Comparison of ENCODE assay signal across 11 cellular contexts in the genomic region with DNA sequence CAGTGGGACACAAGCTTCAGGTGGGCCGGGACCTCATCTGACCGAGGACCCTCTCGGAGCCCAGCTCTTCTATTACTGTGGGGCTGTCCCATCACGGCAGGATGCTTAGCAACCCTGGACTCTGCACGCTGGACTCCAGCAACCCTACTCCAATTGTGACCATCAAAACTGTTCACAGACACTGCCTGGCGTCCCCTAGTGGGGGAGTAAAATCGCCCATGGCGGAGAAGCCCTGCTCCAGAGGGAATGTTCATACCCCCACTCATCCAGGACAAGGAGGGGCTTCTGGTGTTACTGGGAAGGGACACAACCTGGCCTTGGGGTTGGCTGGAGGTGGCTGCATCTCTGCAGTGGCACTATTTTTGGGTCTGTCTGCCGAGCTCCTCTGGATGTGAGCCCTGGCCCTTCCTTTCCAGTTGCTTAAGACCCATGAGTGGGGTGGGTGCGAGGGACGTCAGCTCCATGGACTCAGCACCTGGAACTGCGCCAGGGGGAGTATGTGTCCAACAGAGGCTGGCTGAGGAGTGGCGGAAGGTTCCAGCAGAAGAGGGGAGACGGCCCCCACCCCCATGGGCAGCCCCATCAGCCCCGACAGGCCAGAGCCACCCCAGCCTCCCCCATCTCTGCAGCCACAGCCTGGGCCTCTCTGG.
DNase-seq lines count a peak whose midpoint lies in the region; ATAC-seq and TF ChIP-seq lines count a peak whose summit lies in the region.
"Had no signal": no experiment of that assay in that cellular context is flagged by ENCODE, and none has a peak within 500 bp of the region (broad histone marks: within the 10 kb centered on the region; RNA-seq: fewer than 3 reads in every experiment).

No MANE protein-coding gene starts in this region.

- TF ChIP-seq CTCF in GM23338 (conservative IDR thresholded peaks at IDR 0.05; ENCODE audit: low read depth in 2 of 2) (peak; percentile 17 to 41; a peak in 2 of 4 replicates), body of pancreas (IDR thresholded peaks at IDR 0.05) (no peak)

- H3K27ac ChIP-seq in GM23338 (ENCODE audit: low read depth) (0 out of 2 replicates have a peak overlapping the region, but pooled peaks have one; percentile 19), body of pancreas (peak overlapping the region in 1 of 4 donors; percentile 10)

- no peak overlapping the region for H3K27ac Mint-ChIP-seq in GM23338
- peak overlapping the region; percentile 20 for H3K27ac Mint-ChIP-seq in stimulated activated naive B cell treated with anti-CD40 and anti-IgM and Interleukin-4, amounts not matched to agents 10 μg/mL and 1 μg/mL and 100 μg/mL, for 72 hours
- H3K27ac Mint-ChIP-seq: activated T-cell treated with anti-CD3 and anti-CD28 coated beads, Interleukin-2, amount 50 U/mL, for 24 hours; HFFc6 had no signal

- 0 out of 2 replicates have a peak, but pooled peaks cover 4% of the 10 kb centered on the region for H3F3A ChIP-seq in GM23338 (replicated peaks; ENCODE audit: low read depth)

- DNase-seq in GM23338 (ENCODE audit: low spot score) = no peak
- peak in 3 of 4 donors; percentile 45 to 60 (median 47) for DNase-seq in body of pancreas
- DNase-seq in left cardiac atrium = peak; percentile 92
- DNase-seq in stimulated activated naive B cell treated with anti-CD40 and anti-IgM and Interleukin-4, amounts not matched to agents 10 μg/mL and 1 μg/mL and 100 μg/mL, for 72 hours = no peak
- no peak for DNase-seq in glomerular visceral epithelial cell (ENCODE audit: extremely low spot score)
- DNase-seq in UCSD-AML1 (lab: John Stamatoyannopoulos, UW; ENCODE audit: unreplicated experiment) = no peak
- DNase-seq: EL, HFFc6 had no signal

- TF ChIP-seq POLR2A in body of pancreas (IDR thresholded peaks at IDR 0.05) = no peak

- no peak overlapping the region for H3K4me3 Mint-ChIP-seq in GM23338
- H3K4me3 Mint-ChIP-seq in stimulated activated naive B cell treated with anti-CD40 and anti-IgM and Interleukin-4, amounts not matched to agents 10 μg/mL and 1 μg/mL and 100 μg/mL, for 72 hours = no peak overlapping the region
- H3K4me3 Mint-ChIP-seq: activated T-cell treated with anti-CD3 and anti-CD28 coated beads, Interleukin-2, amount 50 U/mL, for 24 hours; HFFc6 had no signal

- H3K4me3 ChIP-seq in GM23338 (no peak overlapping the region), body of pancreas (no peak overlapping the region)

- no peak overlapping the region for H2AFZ ChIP-seq in GM23338

- H3K4me1 ChIP-seq in GM23338 (ENCODE audit: insufficient read depth) (no peaks in the 10 kb centered on the region), body of pancreas (peaks cover 35% of the 10 kb centered on the region)

- peaks cover 12% of the 10 kb centered on the region for H4K20me1 ChIP-seq in GM23338 (replicated peaks; ENCODE audit: insufficient read depth)

- no peaks in the 10 kb centered on the region for H3K9me2 ChIP-seq in GM23338 (ENCODE audit: insufficient read depth)

- H3K79me2 ChIP-seq in GM23338 (replicated peaks; ENCODE audit: insufficient read depth) = 0 out of 2 replicates have a peak, but pooled peaks cover 2% of the 10 kb centered on the region

- peaks cover 5% of the 10 kb centered on the region; the same call in 1 of the 2 replicates for H3K36me3 ChIP-seq in GM23338 (ENCODE audit: insufficient read depth)
- no peaks in the 10 kb centered on the region for H3K36me3 ChIP-seq in body of pancreas (replicated peaks in 1 of 2; ENCODE audit: insufficient read depth in 1 of 2, low read depth in 2 of 2)

- H3K27me3 ChIP-seq in GM23338 (ENCODE audit: insufficient read depth) (no peaks in the 10 kb centered on the region), body of pancreas (no peaks in the 10 kb centered on the region)

- H3K9me3 ChIP-seq in body of pancreas = no peaks in the 10 kb centered on the region

- peaks cover 23% of the 10 kb centered on the region for H3K4me1 Mint-ChIP-seq in GM23338
- H3K4me1 Mint-ChIP-seq in stimulated activated naive B cell treated with anti-CD40 and anti-IgM and Interleukin-4, amounts not matched to agents 10 μg/mL and 1 μg/mL and 100 μg/mL, for 72 hours = peaks cover 14 to 28% of the 10 kb centered on the region in 2 donors

- no peak overlapping the region for H3K4me2 ChIP-seq in GM23338

- intact Hi-C loops in body of pancreas (cut with DNase I) (no loop called here), left cardiac atrium (cut with DNase I) (no loop called here)

- ATAC-seq in GM23338 = no peak
- ATAC-seq in body of pancreas = no peak
- peak; percentile 34 to 80 for ATAC-seq in left cardiac atrium
- ATAC-seq in stimulated activated naive B cell treated with anti-CD40 and anti-IgM and Interleukin-4, amounts not matched to agents 10 μg/mL and 1 μg/mL and 100 μg/mL, for 72 hours (replicated peaks) = no peak
- no peak for ATAC-seq in GM19351 (IDR thresholded peaks at IDR 0.05; ENCODE audit: unreplicated experiment)
- no peak for ATAC-seq in GM18498 (IDR thresholded peaks at IDR 0.05; ENCODE audit: unreplicated experiment)

- peaks cover 44% of the 10 kb centered on the region for H3K36me3 Mint-ChIP-seq in GM23338 (ENCODE audit: low read depth)
- H3K36me3 Mint-ChIP-seq in stimulated activated naive B cell treated with anti-CD40 and anti-IgM and Interleukin-4, amounts not matched to agents 10 μg/mL and 1 μg/mL and 100 μg/mL, for 72 hours = peaks cover 68 to 87% of the 10 kb centered on the region in 2 donors

- H3K9me3 Mint-ChIP-seq in GM23338 = peaks cover 2% of the 10 kb centered on the region; the same call in 2 of the 3 replicates
- H3K9me3 Mint-ChIP-seq in stimulated activated naive B cell treated with anti-CD40 and anti-IgM and Interleukin-4, amounts not matched to agents 10 μg/mL and 1 μg/mL and 100 μg/mL, for 72 hours = no peaks in the 10 kb centered on the region
- H3K9me3 Mint-ChIP-seq: activated T-cell treated with anti-CD3 and anti-CD28 coated beads, Interleukin-2, amount 50 U/mL, for 24 hours; HFFc6 had no signal

- WGBS in body of pancreas, 2 donors = 82 to 86% methylated on average over 12 to 14 of the region's 15 CpGs

- peaks cover 10% of the 10 kb centered on the region for H3K27me3 Mint-ChIP-seq in GM23338 (ENCODE audit: insufficient read depth, low read depth, poor library complexity)
- H3K27me3 Mint-ChIP-seq in stimulated activated naive B cell treated with anti-CD40 and anti-IgM and Interleukin-4, amounts not matched to agents 10 μg/mL and 1 μg/mL and 100 μg/mL, for 72 hours = no peaks in the 10 kb centered on the region
- H3K27me3 Mint-ChIP-seq: activated T-cell treated with anti-CD3 and anti-CD28 coated beads, Interleukin-2, amount 50 U/mL, for 24 hours had no signal

TF ChIP-seq in GM23338, 12 proteins besides CTCF, POLR2A, EP300 and RAD21 (continues in another document):
- TF ChIP-seq REST (IDR thresholded peaks at IDR 0.05; ENCODE audit: unreplicated experiment) = no peak

Comparison
In these comparisons a context has a peak if more than half of its experiments do, and no peak if none do; other contexts are left out.
1. ATAC-seq: peak in left cardiac atrium (2 of 2); none in GM23338 (single experiment), body of pancreas (single experiment), stimulated activated naive B cell treated with anti-CD40 and anti-IgM and Interleukin-4, amounts not matched to agents 10 μg/mL and 1 μg/mL and 100 μg/mL, for 72 hours (0 of 2), GM19351 (single experiment) and GM18498 (single experiment).
2. DNase-seq: peak in body of pancreas (3 of 4) and left cardiac atrium (single experiment); none in GM23338 (single experiment), stimulated activated naive B cell treated with anti-CD40 and anti-IgM and Interleukin-4, amounts not matched to agents 10 μg/mL and 1 μg/mL and 100 μg/mL, for 72 hours (single experiment), glomerular visceral epithelial cell (single experiment) and UCSD-AML1 (single experiment).
3. CTCF ChIP-seq: peak in GM23338 (2 of 2); none in body of pancreas (0 of 7).